24 cellular contexts compared by ENCODE assay signal in genomic region chr6:130314271-130314670, GRCh38. TPM values are rescaled to one million over a fixed set of nuclear protein-coding genes. Genes with fewer than 3 reads are reported as not detected.
DNase-seq lines count a peak whose midpoint lies in the region; ATAC-seq, FAIRE-seq and TF ChIP-seq lines count a peak whose summit lies in the region.
"Had no signal": no experiment of that assay in that cellular context is flagged by ENCODE, and none has a peak within 500 bp of the region (broad histone marks: within the 10 kb centered on the region; RNA-seq: fewer than 3 reads in every experiment).

No MANE protein-coding gene starts in this region.

- FAIRE-seq in RCC 7860 (lab: Jason Lieb, UNC), result no peak
- FAIRE-seq: H1, K562, urothelium cell line had no signal

- H3K9me3 ChIP-seq in Caco-2, result no peaks in the 10 kb centered on the region
- H3K9me3 ChIP-seq: BLaER1 treated with 17β-estradiol and CSF1 and Interleukin-3, amounts not matched to agents 10 nM and 100 nM had no signal

- DNase-seq in Caco-2 (no peak), RCC 7860 (ENCODE audit: low spot score) (no peak), GM13977 (ENCODE audit: low spot score) (no peak), NAMALWA (ENCODE audit: low spot score) (no peak)
- no peak for DNase-seq in effector CD4-positive, alpha-beta T cell
- DNase-seq: activated CD4-positive, alpha-beta T cell treated with anti-CD3 and anti-CD28 coated beads for 1 hour; brain microvascular endothelial cell; endodermal cell; naive thymus-derived CD8-positive, alpha-beta T cell; NCI-H187; NCI-H748 treated with DMSO at 0.1 percent for 48 hours; right cardiac atrium; stimulated activated CD4-positive, alpha-beta T cell treated with anti-CD3 and anti-CD28 coated beads, Interleukin-12 subunit alpha, Interleukin-12 subunit beta, amount 100 ng/mL, for 4 hours; stimulated activated CD8-positive, alpha-beta memory T cell treated with anti-CD3 and anti-CD28 coated beads, Interleukin-4, amount 100 ng/mL, for 48 hours; substantia nigra had no signal

- no peaks in the 10 kb centered on the region; the same call in 1 of the 2 replicates for H3K36me3 ChIP-seq in Caco-2 (ENCODE audit: control insufficient read depth, insufficient read depth, low read length)
- H3K36me3 ChIP-seq: BLaER1 treated with 17β-estradiol and CSF1 and Interleukin-3, amounts not matched to agents 10 nM and 100 nM; brain microvascular endothelial cell had no signal

- intact Hi-C loops in Caco-2 (cut with micrococcal nuclease; ENCODE audit: unreplicated experiment), result no loop called here

- ATAC-seq in GM18858 (IDR thresholded peaks at IDR 0.05; ENCODE audit: unreplicated experiment) (peak; percentile 80), HG02852 (IDR thresholded peaks at IDR 0.05; ENCODE audit: unreplicated experiment) (peak; percentile 69), HG03558 (IDR thresholded peaks at IDR 0.05; ENCODE audit: extremely low read depth, unreplicated experiment) (peak; percentile 72)
- ATAC-seq: K562; naive thymus-derived CD8-positive, alpha-beta T cell; right cardiac atrium; Right ventricle myocardium inferior had no signal

- no peak overlapping the region for H3K4me3 Mint-ChIP-seq in Caco-2 (ENCODE audit: unreplicated experiment)
- H3K4me3 Mint-ChIP-seq: endodermal cell; naive thymus-derived CD8-positive, alpha-beta T cell had no signal

- H3K4me3 ChIP-seq in Caco-2 (ENCODE audit: low read depth, low read length), result no peak overlapping the region
- H3K4me3 ChIP-seq: BLaER1 treated with 17β-estradiol and CSF1 and Interleukin-3, amounts not matched to agents 10 nM and 100 nM; K562 had no signal

- BruUV-seq in Caco-2 (replicated peaks; lab: Mats Ljungman, UMichigan), result no TSS peak

- no peaks in the 10 kb centered on the region for H3K9me3 Mint-ChIP-seq in Caco-2 (ENCODE audit: unreplicated experiment)
- H3K9me3 Mint-ChIP-seq: endodermal cell; naive thymus-derived CD8-positive, alpha-beta T cell had no signal

- TF ChIP-seq CTCF in Caco-2 (IDR thresholded peaks at IDR 0.05; ENCODE audit: insufficient read depth in 1 of 2, low read depth in 1 of 2, low read length in 1 of 2, severe bottlenecking in 1 of 2, unreplicated experiment in 1 of 2) (no peak), GM13977 (IDR thresholded peaks at IDR 0.05; ENCODE audit: extremely low read depth, insufficient read depth, missing control alignments) (no peak)

- peaks cover 22% of the 10 kb centered on the region; the same call in 1 of the 2 replicates for H3K4me1 ChIP-seq in Caco-2

- in situ Hi-C loops in GM13977 (cut with MboI; ENCODE audit: low pct_unique_long_range_greater_than_20kb, low sequenced_read_pairs, unreplicated experiment), result loop anchor here (25.0 kb wide), 1 partner anchor 523 kb away; the partner anchor contains the start of gene SMLR1

- peak overlapping the region; percentile 54 for H3K27ac Mint-ChIP-seq in Caco-2 (ENCODE audit: unreplicated experiment)
- H3K27ac Mint-ChIP-seq: endodermal cell; naive thymus-derived CD8-positive, alpha-beta T cell had no signal

- no peaks in the 10 kb centered on the region for H3K27me3 ChIP-seq in Caco-2 (replicated peaks; ENCODE audit: control insufficient read depth, insufficient read depth, low read length)
- H3K27me3 ChIP-seq: BLaER1 treated with 17β-estradiol and CSF1 and Interleukin-3, amounts not matched to agents 10 nM and 100 nM; brain microvascular endothelial cell had no signal

- POLR2A ChIA-PET in Caco-2 (lab: Charles Lee), result no interaction called here

- no peaks in the 10 kb centered on the region for H3K27me3 Mint-ChIP-seq in Caco-2 (ENCODE audit: insufficient read depth, unreplicated experiment)
- H3K27me3 Mint-ChIP-seq: naive thymus-derived CD8-positive, alpha-beta T cell had no signal

- no peaks in the 10 kb centered on the region for H3K36me3 Mint-ChIP-seq in Caco-2 (ENCODE audit: insufficient read depth, unreplicated experiment)
- H3K36me3 Mint-ChIP-seq: naive thymus-derived CD8-positive, alpha-beta T cell had no signal

- H3K4me1 Mint-ChIP-seq in Caco-2 (ENCODE audit: low read depth, unreplicated experiment), result peaks cover 24% of the 10 kb centered on the region
- H3K4me1 Mint-ChIP-seq: endodermal cell; naive thymus-derived CD8-positive, alpha-beta T cell had no signal

- CTCF ChIA-PET in Caco-2 (lab: Charles Lee), result interaction anchor here (1.5 kb wide), 1 partner anchor 20 kb away, joined by 7 read pairs; no protein-coding TSS in a partner anchor

RNA-seq across cellular contexts. Expression of gene TMEM200A, which starts 51.5 kb away (rescaled TPM):
- total RNA-seq in Caco-2 (2022), result 15.6 and 16.3 TPM in 2 replicates
- total RNA-seq: G401, Right ventricle myocardium inferior had no signal
